In genomic region chr20:63520594-63520938, GRCh38 we compare ENCODE assay signal across 8 cellular contexts. TPM values are rescaled to one million over a fixed set of nuclear protein-coding genes. Genes with fewer than 3 reads are reported as not detected.
DNase-seq lines count a peak whose midpoint lies in the region; ATAC-seq, FAIRE-seq and TF ChIP-seq lines count a peak whose summit lies in the region.

Gene PPDPF, plus strand, starts transcription at chr20:63520765. Its CDS starts 544 bp downstream, at chr20:63521309.

- H3K27ac ChIP-seq in DOHH2 (ENCODE audit: low read depth, low read length) = peak within 1 kb of the TSS; percentile 26; the same call in 1 of the 2 replicates
- peak within 1 kb of the TSS; percentile 90 to 99 (median 99) for H3K27ac ChIP-seq in pancreas
- H3K27ac ChIP-seq in thoracic aorta = peak within 1 kb of the TSS; percentile 78 to 79

- no peak for FAIRE-seq in pancreas (lab: Jason Lieb, UNC)

- no peak for TF ChIP-seq EP300 in Ishikawa (IDR thresholded peaks at IDR 0.05; ENCODE audit: borderline replicate concordance)

- peak within 1 kb of the TSS; percentile 79 for H3K4me3 Mint-ChIP-seq in activated naive CD8-positive, alpha-beta T cell treated with anti-CD3 and anti-CD28 coated beads, Interleukin-2, amount 10 ng/mL, durations not matched to agents 7 days and 5 days

- no peaks in the 10 kb centered on the region for H3K9me2 ChIP-seq in DOHH2 (replicated peaks; ENCODE audit: control insufficient read depth, low read length)

- H3K4me2 ChIP-seq in DOHH2 (ENCODE audit: low read length) = peak within 1 kb of the TSS; percentile 92

- peaks cover 7% of the 10 kb centered on the region for H3K9me3 Mint-ChIP-seq in activated naive CD8-positive, alpha-beta T cell treated with anti-CD3 and anti-CD28 coated beads, Interleukin-2, amount 10 ng/mL, durations not matched to agents 7 days and 5 days

- peaks cover 14% of the 10 kb centered on the region for H4K20me1 ChIP-seq in DOHH2 (ENCODE audit: control insufficient read depth, insufficient read depth, low read depth, low read length)

- H3K27me3 ChIP-seq in DOHH2 (ENCODE audit: control insufficient read depth, low read length) (peaks cover 8% of the 10 kb centered on the region), pancreas (no peaks in the 10 kb centered on the region), thoracic aorta (replicated peaks; ENCODE audit: insufficient read depth) (no peaks in the 10 kb centered on the region)

- WGBS in pancreas, 2 donors = 0 to 1% methylated on average over 33 to 54 of the region's 54 CpGs

- H3K4me1 Mint-ChIP-seq in activated naive CD8-positive, alpha-beta T cell treated with anti-CD3 and anti-CD28 coated beads, Interleukin-2, amount 10 ng/mL, durations not matched to agents 7 days and 5 days = peaks cover 9% of the 10 kb centered on the region

- peaks cover 22% of the 10 kb centered on the region for H3K36me3 ChIP-seq in DOHH2 (ENCODE audit: control insufficient read depth, low read length)
- H3K36me3 ChIP-seq in pancreas = no peaks in the 10 kb centered on the region
- H3K36me3 ChIP-seq in thoracic aorta = peaks cover 7% of the 10 kb centered on the region

- H3K36me3 Mint-ChIP-seq in activated naive CD8-positive, alpha-beta T cell treated with anti-CD3 and anti-CD28 coated beads, Interleukin-2, amount 10 ng/mL, durations not matched to agents 7 days and 5 days = peaks cover 22% of the 10 kb centered on the region

- H3K27ac Mint-ChIP-seq in activated naive CD8-positive, alpha-beta T cell treated with anti-CD3 and anti-CD28 coated beads, Interleukin-2, amount 10 ng/mL, durations not matched to agents 7 days and 5 days = peak within 1 kb of the TSS; percentile 75

- no peak for TF ChIP-seq CTCF in DOHH2 (IDR thresholded peaks at IDR 0.05; ENCODE audit: low read depth, low read length, poor library complexity, severe bottlenecking)
- TF ChIP-seq CTCF in pancreas (IDR thresholded peaks at IDR 0.05) = no peak
- TF ChIP-seq CTCF in thoracic aorta (IDR thresholded peaks at IDR 0.05) = no peak

- DNase-seq in SKM-1 treated with dmso at 0.1 percent for 144 hours (lab: John Stamatoyannopoulos, UW; ENCODE audit: unreplicated experiment) = peak; percentile 60
- DNase-seq in activated naive CD8-positive, alpha-beta T cell treated with anti-CD3 and anti-CD28 coated beads, Interleukin-2, amount 10 ng/mL, durations not matched to agents 7 days and 5 days = peak; percentile 93
- DNase-seq in Right ventricle myocardium superior = peak; percentile 92
- DNase-seq in pancreas = peak in 5 of 6 donors; percentile 73 to 97 (median 89)
- DNase-seq in thoracic aorta (ENCODE audit: low spot score) = no peak

- peaks cover 13% of the 10 kb centered on the region for H3K79me2 ChIP-seq in DOHH2 (ENCODE audit: control insufficient read depth, low read length)

- POLR2A ChIA-PET in activated naive CD8-positive, alpha-beta T cell treated with anti-CD3 and anti-CD28 coated beads, Interleukin-2, amount 10 ng/mL, durations not matched to agents 7 days and 5 days (lab: Charles Lee) = interaction anchor here (0.7 to 7.3 kb wide), 30 partner anchors 9 to 897 kb away, joined by 3 to 88 read pairs (median 4); partner anchors contain the start of genes ARFRP1, GMEB2, HELZ2 and PRPF6

- H3K9me3 ChIP-seq in DOHH2 (ENCODE audit: control insufficient read depth, insufficient read depth, low read length) = peaks cover 5% of the 10 kb centered on the region; the same call in 1 of the 2 replicates
- H3K9me3 ChIP-seq in pancreas = no peaks in the 10 kb centered on the region
- H3K9me3 ChIP-seq in thoracic aorta = no peaks in the 10 kb centered on the region

- peaks cover 7% of the 10 kb centered on the region; the same call in 1 of the 2 replicates for H3F3A ChIP-seq in DOHH2 (ENCODE audit: control insufficient read depth, insufficient read depth)

- ATAC-seq in GM21528 (IDR thresholded peaks at IDR 0.05; ENCODE audit: low FRiP score, unreplicated experiment) (peak; percentile 66), Right ventricle myocardium superior (ENCODE audit: poor library complexity) (peak; percentile 94), pancreas (peak; percentile 88 to 90 (median 88)), thoracic aorta (ENCODE audit: insufficient number of reproducible peaks, low FRiP score, low read depth) (peak; percentile 89)
- peak; percentile 72 for ATAC-seq in activated naive CD8-positive, alpha-beta T cell treated with anti-CD3 and anti-CD28 coated beads, Interleukin-2, amount 10 ng/mL, durations not matched to agents 7 days and 5 days (ENCODE audit: low read depth)

- no peak for TF ChIP-seq RAD21 in Ishikawa (IDR thresholded peaks at IDR 0.05; ENCODE audit: low read depth)

- peaks cover 15% of the 10 kb centered on the region for H3K4me1 ChIP-seq in DOHH2 (ENCODE audit: control insufficient read depth, low read length)
- H3K4me1 ChIP-seq in pancreas = peaks cover 6 to 8% (median 7%) of the 10 kb centered on the region in 3 donors
- peaks cover 12 to 29% of the 10 kb centered on the region in 2 donors for H3K4me1 ChIP-seq in thoracic aorta (ENCODE audit: control insufficient read depth in 1 of 2, low read depth in 2 of 2)

- intact Hi-C loops in Right ventricle myocardium superior (cut with DNase I) (no loop called here), pancreas (cut with DNase I) (no loop called here)

- H3K4me3 ChIP-seq in DOHH2 (ENCODE audit: low read length) = peak within 1 kb of the TSS; percentile 96
- H3K4me3 ChIP-seq in pancreas = peak within 1 kb of the TSS; percentile 70 to 91 (median 84)
- peak within 1 kb of the TSS; percentile 96 for H3K4me3 ChIP-seq in thoracic aorta

- peaks cover 5% of the 10 kb centered on the region for H3K27me3 Mint-ChIP-seq in activated naive CD8-positive, alpha-beta T cell treated with anti-CD3 and anti-CD28 coated beads, Interleukin-2, amount 10 ng/mL, durations not matched to agents 7 days and 5 days

TF ChIP-seq in Ishikawa, 13 proteins besides CTCF, POLR2A, EP300 and RAD21:
- no peak for TF ChIP-seq TEAD4 (IDR thresholded peaks at IDR 0.05)
- TF ChIP-seq USF1 (IDR thresholded peaks at IDR 0.05) = no peak
- no peak for TF ChIP-seq CEBPB (IDR thresholded peaks at IDR 0.05)
- peak; percentile 65; the same call in 1 of the 2 replicates for TF ChIP-seq TAF1 (IDR thresholded peaks at IDR 0.05; ENCODE audit: low read depth)
- no peak for TF ChIP-seq CREB1 (IDR thresholded peaks at IDR 0.05; ENCODE audit: low read depth)

RNA-seq across cellular contexts. Expression of gene PPDPF, which starts in this region (rescaled TPM):
- total RNA-seq in activated naive CD8-positive, alpha-beta T cell treated with anti-CD3 and anti-CD28 coated beads, Interleukin-2, amount 10 ng/mL, durations not matched to agents 7 days and 5 days = 100 to 1,000 TPM; 242 to 248 TPM
- total RNA-seq in Right ventricle myocardium superior (246 TPM), pancreas (100 to 1,000 TPM in 4 of 6 donors, 10 to 100 TPM in 2; 77.7 to 194 (median 134) TPM), thoracic aorta (100 to 1,000 TPM; 105 to 197 TPM)
- 100 to 1,000 TPM; 205 to 224 TPM for polyA plus RNA-seq in pancreas

Comparison
In these comparisons a context has a peak if more than half of its experiments do, and no peak if none do; other contexts are left out.
1. H3K27ac ChIP-seq: peak in every context shown above with its lines; median percentile 99 in pancreas; 78 in thoracic aorta; 26 in DOHH2.